13 cellular contexts compared by ENCODE assay signal in genomic region chr20:57990396-57990987, GRCh38.
DNase-seq lines count a peak whose midpoint lies in the region; ATAC-seq, FAIRE-seq and TF ChIP-seq lines count a peak whose summit lies in the region.
"Had no signal": no experiment of that assay in that cellular context is flagged by ENCODE, and none has a peak within 500 bp of the region (broad histone marks: within the 10 kb centered on the region; RNA-seq: fewer than 3 reads in every experiment).

No MANE protein-coding gene starts in this region.

- no peaks in the 10 kb centered on the region for H3K36me3 ChIP-seq in Panc1 (ENCODE audit: control insufficient read depth, insufficient read depth, low read length)
- H3K36me3 ChIP-seq in endothelial cell of umbilical vein (ENCODE audit: control insufficient read depth in 2 of 2, extremely low read depth in 1 of 2, insufficient read depth in 2 of 2, low read length in 2 of 2): no peaks in the 10 kb centered on the region
- no peaks in the 10 kb centered on the region for H3K36me3 ChIP-seq in CD4-positive, alpha-beta memory T cell (ENCODE audit: insufficient read depth, low read length)

- no peak overlapping the region for H3K4me2 ChIP-seq in endothelial cell of umbilical vein (ENCODE audit: insufficient read depth, low read length)

- intact Hi-C loops in Panc1 (cut with micrococcal nuclease; ENCODE audit: unreplicated experiment) (no loop called here), endothelial cell of umbilical vein (cut with micrococcal nuclease) (loop anchor here (5.0 kb wide), 1 partner anchor 82 kb away; no protein-coding TSS in a partner anchor)
- intact Hi-C loops in CD4-positive, alpha-beta memory T cell (cut with micrococcal nuclease): no loop called here

- H3K9me3 ChIP-seq in Panc1 (ENCODE audit: control insufficient read depth, insufficient read depth, low read depth, low read length) (no peaks in the 10 kb centered on the region), endothelial cell of umbilical vein (replicated peaks; ENCODE audit: control insufficient read depth, insufficient read depth, low read length) (no peaks in the 10 kb centered on the region)
- no peaks in the 10 kb centered on the region for H3K9me3 ChIP-seq in CD4-positive, alpha-beta memory T cell (ENCODE audit: control insufficient read depth in 1 of 2, low read length in 2 of 2)

- no peaks in the 10 kb centered on the region for H3K79me2 ChIP-seq in endothelial cell of umbilical vein (ENCODE audit: control insufficient read depth, insufficient read depth, low read length)

- peaks cover 14% of the 10 kb centered on the region in 2 donors for H3K27me3 Mint-ChIP-seq in CD4-positive, alpha-beta memory T cell

- TF ChIP-seq POLR2A in endothelial cell of umbilical vein (IDR thresholded peaks at IDR 0.05; ENCODE audit: low read depth, low read length): no peak

- H3K4me3 ChIP-seq in AG10803 (ENCODE audit: low read length) (no peak overlapping the region), Panc1 (ENCODE audit: low read depth in 2 of 2, low read length in 2 of 2) (no peak overlapping the region), endothelial cell of umbilical vein (replicated peaks in 1 of 3; ENCODE audit: insufficient read depth in 1 of 3, low read depth in 1 of 3, low read length in 3 of 3) (no peak overlapping the region)
- H3K4me3 ChIP-seq in CD4-positive, alpha-beta memory T cell (ENCODE audit: low read length in 2 of 2): no peak overlapping the region

- H3K36me3 Mint-ChIP-seq in CD4-positive, alpha-beta memory T cell: no peaks in the 10 kb centered on the region
- H3K36me3 Mint-ChIP-seq: mesothelial cell of epicardium had no signal

- no peak overlapping the region for H3K9ac ChIP-seq in endothelial cell of umbilical vein (replicated peaks; ENCODE audit: extremely low read depth, insufficient read depth, low read length)

- no peak overlapping the region for H3K4me3 Mint-ChIP-seq in CD4-positive, alpha-beta memory T cell
- H3K4me3 Mint-ChIP-seq: mesothelial cell of epicardium, T-helper 17 cell had no signal

- H3K4me1 ChIP-seq in Panc1 (ENCODE audit: control insufficient read depth, insufficient read depth, low read length) (peaks cover 19% of the 10 kb centered on the region; the same call in 1 of the 2 replicates), endothelial cell of umbilical vein (ENCODE audit: control insufficient read depth, extremely low read depth, insufficient read depth, low read length) (no peaks in the 10 kb centered on the region)
- no peaks in the 10 kb centered on the region for H3K4me1 ChIP-seq in CD4-positive, alpha-beta memory T cell (ENCODE audit: insufficient read depth, low read length)

- CTCF ChIA-PET in Panc1 (lab: Charles Lee) (interaction anchor here (0.5 kb wide), 1 partner anchor 23 kb away, joined by 11 read pairs; no protein-coding TSS in a partner anchor), endothelial cell of umbilical vein (lab: Charles Lee) (interaction anchor here (1.1 to 2.1 kb wide), 2 partner anchors 97 to 368 kb away, joined by 3 to 10 read pairs; no protein-coding TSS in a partner anchor)
- CTCF ChIA-PET in CD4-positive, alpha-beta memory T cell (lab: Charles Lee; ENCODE audit: partially characterized antibody): no interaction called here

- TF ChIP-seq CTCF in AG10803 (conservative IDR thresholded peaks at IDR 0.05; ENCODE audit: low read length): no peak
- no peak for TF ChIP-seq CTCF in Panc1 (IDR thresholded peaks at IDR 0.05)
- no peak for TF ChIP-seq CTCF in endothelial cell of umbilical vein (IDR thresholded peaks at IDR 0.05; ENCODE audit: extremely low read depth in 1 of 2, insufficient read depth in 1 of 2, low read depth in 1 of 2, low read length in 2 of 2)

- BruUV-seq in Panc1 (replicated peaks; lab: Mats Ljungman, UMichigan) (no TSS peak), endothelial cell of umbilical vein (replicated peaks; lab: Mats Ljungman, UMichigan) (no TSS peak)

- H3K27ac Mint-ChIP-seq in CD4-positive, alpha-beta memory T cell: no peak overlapping the region
- H3K27ac Mint-ChIP-seq: mesothelial cell of epicardium, T-helper 17 cell had no signal

- no peaks in the 10 kb centered on the region for H4K20me1 ChIP-seq in endothelial cell of umbilical vein (replicated peaks; ENCODE audit: control insufficient read depth, extremely low read depth, insufficient read depth, low read length)

- POLR2A ChIA-PET in Panc1 (lab: Charles Lee) (no interaction called here), endothelial cell of umbilical vein (lab: Charles Lee) (no interaction called here)
- POLR2A ChIA-PET in CD4-positive, alpha-beta memory T cell (lab: Charles Lee; ENCODE audit: partially characterized antibody): no interaction called here

- H3K9me3 Mint-ChIP-seq in CD4-positive, alpha-beta memory T cell: no peaks in the 10 kb centered on the region
- H3K9me3 Mint-ChIP-seq: mesothelial cell of epicardium had no signal

- H3K27me3 ChIP-seq in Panc1 (ENCODE audit: control insufficient read depth, insufficient read depth, low read length) (no peaks in the 10 kb centered on the region), endothelial cell of umbilical vein (ENCODE audit: control insufficient read depth in 2 of 2, insufficient read depth in 2 of 2, low read length in 2 of 2) (peaks cover 0 to 4% of the 10 kb centered on the region in 2 experiments)
- no peaks in the 10 kb centered on the region for H3K27me3 ChIP-seq in CD4-positive, alpha-beta memory T cell (ENCODE audit: insufficient read depth, low read length)

- FAIRE-seq in endothelial cell of umbilical vein (lab: Jason Lieb, UNC): no peak

- H3K9me1 ChIP-seq in endothelial cell of umbilical vein (replicated peaks; ENCODE audit: control insufficient read depth, extremely low read depth, insufficient read depth, low read length): no peaks in the 10 kb centered on the region

- in situ Hi-C loops in Panc1 (cut with HindIII; ENCODE audit: low pct_unique_long_range_greater_than_20kb, low sequenced_read_pairs): no loop called here

- H3K27ac ChIP-seq in Panc1 (ENCODE audit: low read length) (peak overlapping the region; percentile 54; the same call in 1 of the 2 replicates), endothelial cell of umbilical vein (ENCODE audit: insufficient read depth, low read depth, low read length) (no peak overlapping the region)
- no peak overlapping the region for H3K27ac ChIP-seq in CD4-positive, alpha-beta memory T cell (ENCODE audit: low read depth, low read length)
- H3K27ac ChIP-seq: HL-60 had no signal

- H3K4me1 Mint-ChIP-seq in CD4-positive, alpha-beta memory T cell: no peaks in the 10 kb centered on the region
- H3K4me1 Mint-ChIP-seq: T-helper 17 cell had no signal

- dilution Hi-C loops in endothelial cell of umbilical vein (cut with MboI; ENCODE audit: extremely low pct_ligation_motif_present, low sequenced_read_pairs): no loop called here

- ATAC-seq in Panc1: no peak
- ATAC-seq in GM19023 (IDR thresholded peaks at IDR 0.05; ENCODE audit: unreplicated experiment): no peak
- ATAC-seq in GM19035 (IDR thresholded peaks at IDR 0.05; ENCODE audit: unreplicated experiment): no peak
- no peak for ATAC-seq in GM18873 (IDR thresholded peaks at IDR 0.05; ENCODE audit: low FRiP score, unreplicated experiment)
- ATAC-seq: T-helper 17 cell had no signal

- DNase-seq in AG10803 (ENCODE audit: low read depth) (peak; percentile 86), Panc1 (ENCODE audit: low read depth, low spot score) (no peak), endothelial cell of umbilical vein (ENCODE audit: low read depth, low spot score) (peak; percentile 58), left kidney (ENCODE audit: low read depth, low spot score) (peak; percentile 22)
- DNase-seq in CD4-positive, alpha-beta memory T cell: no peak
- DNase-seq: activated CD4-positive, alpha-beta T cell treated with anti-CD3 and anti-CD28 coated beads for 4 hours; effector memory CD4-positive, alpha-beta T cell; T-helper 17 cell had no signal

- no peak overlapping the region for H2AFZ ChIP-seq in endothelial cell of umbilical vein (ENCODE audit: low read depth, low read length)

TF ChIP-seq in endothelial cell of umbilical vein, 7 proteins besides CTCF, POLR2A, EP300 and RAD21:
- TF ChIP-seq EZH2 (IDR thresholded peaks at IDR 0.05; ENCODE audit: borderline replicate concordance, low read depth, low read length, severe bottlenecking) (no peak), JUN (IDR thresholded peaks at IDR 0.05; ENCODE audit: borderline replicate concordance, insufficient read depth, insufficient read length, low read depth) (no peak), POLR2AphosphoS5 (IDR thresholded peaks at IDR 0.05; ENCODE audit: insufficient read depth, low read depth, low read length) (no peak), FOS (IDR thresholded peaks at IDR 0.05; ENCODE audit: borderline replicate concordance, insufficient read depth, low read length) (no peak)
- TF ChIP-seq, protein P1, sequence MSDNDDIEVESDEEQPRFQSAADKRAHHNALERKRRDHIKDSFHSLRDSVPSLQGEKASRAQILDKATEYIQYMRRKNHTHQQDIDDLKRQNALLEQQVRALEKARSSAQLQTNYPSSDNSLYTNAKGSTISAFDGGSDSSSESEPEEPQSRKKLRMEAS (IDR thresholded peaks at IDR 0.05; ENCODE audit: insufficient read depth, insufficient read length): no peak

Comparison
In these comparisons a context has a peak if more than half of its experiments do, and no peak if none do; other contexts are left out.
1. DNase-seq: peak in AG10803 (single experiment), endothelial cell of umbilical vein (single experiment) and left kidney (single experiment); none in Panc1 (single experiment) and CD4-positive, alpha-beta memory T cell (0 of 5).